In the genomic region with DNA sequence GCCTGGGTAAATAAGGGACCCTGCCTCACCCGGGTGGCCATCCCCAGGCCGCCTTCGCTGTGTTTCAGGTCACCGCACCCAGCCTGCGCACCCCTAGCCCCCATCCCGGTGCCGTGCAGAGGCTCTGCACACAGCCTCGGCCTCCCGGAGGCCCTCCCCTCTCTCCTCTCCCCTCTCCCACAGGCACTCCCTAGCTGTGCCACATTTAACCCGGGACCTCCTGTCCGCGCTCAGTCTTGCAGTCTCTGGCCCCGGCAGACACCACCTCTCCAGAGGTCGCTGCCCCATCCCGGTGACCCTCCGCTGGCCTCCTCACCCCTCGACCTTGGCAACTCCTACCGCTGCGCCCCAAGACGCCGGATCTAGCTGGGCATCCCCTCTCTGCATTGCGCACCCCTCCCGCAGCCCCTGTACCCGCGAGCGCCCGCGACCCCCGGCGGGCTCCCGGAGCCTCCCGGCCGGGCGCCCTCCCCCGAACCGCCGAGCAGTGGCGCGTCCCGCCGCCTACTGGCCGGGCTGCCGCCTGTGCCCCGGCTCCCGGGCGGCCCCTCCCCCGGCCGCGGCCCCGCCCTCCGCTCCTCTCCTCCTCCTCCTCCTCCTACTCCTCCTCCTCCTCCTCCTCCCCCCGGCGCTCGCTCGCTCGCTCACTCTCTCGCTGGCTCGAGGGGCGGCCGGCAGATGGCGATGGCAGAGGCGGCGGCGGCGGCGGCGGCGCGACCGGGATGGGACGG, we compare ENCODE assay signal across 8 cellular contexts. TPM values are rescaled to one million over a fixed set of nuclear protein-coding genes. Genes with fewer than 3 reads are reported as not detected.
A peak's percentile ranks its signal among the peaks of the same experiment; 100 is the strongest.
DNase-seq lines count a peak whose midpoint lies in the region; ATAC-seq and TF ChIP-seq lines count a peak whose summit lies in the region.

A gene (plus strand): TSS at position 647 of the 731 bp plus-strand sequence.

- H3K36me3 ChIP-seq in iPS-20b (ENCODE audit: insufficient read depth, low read depth, low read length) (no peaks in the 10 kb centered on the region), spleen (no peaks in the 10 kb centered on the region)

- BruUV-seq in MCF 10A (replicated peaks; lab: Mats Ljungman, UMichigan): no TSS peak

- peak; percentile 52 for TF ChIP-seq CTCF in MCF 10A (IDR thresholded peaks at IDR 0.05; ENCODE audit: unreplicated experiment)
- peak in 6 of 11 experiments; percentile 7 to 53 (median 42) for TF ChIP-seq CTCF in spleen (IDR thresholded peaks at IDR 0.05 in 8 of 11, conservative IDR thresholded peaks at IDR 0.05 in 3 of 11)

- POLR2A ChIA-PET in MCF 10A (lab: Yijun Ruan, JAX): no interaction called here

- no peak within 1 kb of the TSS for H3K27ac Mint-ChIP-seq in MCF 10A (ENCODE audit: low read depth, unreplicated experiment)

- H3K27me3 Mint-ChIP-seq in MCF 10A (ENCODE audit: insufficient read depth, unreplicated experiment): peaks cover 65% of the 10 kb centered on the region

- CTCF ChIA-PET in MCF 10A (lab: Yijun Ruan, JAX): interaction anchor here (0.6 to 6.0 kb wide), 5 partner anchors 16 to 281 kb away, joined by 3 to 83 read pairs (median 3); no protein-coding TSS in a partner anchor

- H3K4me3 ChIP-seq in iPS-20b (ENCODE audit: low read length) (peak within 1 kb of the TSS; percentile 79), spleen (peak within 1 kb of the TSS in 7 of 8 donors; percentile 10 to 63 (median 23))

- no peak for TF ChIP-seq POLR2A in spleen (IDR thresholded peaks at IDR 0.05)

- peak; percentile 53 for ATAC-seq in GM18909 (IDR thresholded peaks at IDR 0.05; ENCODE audit: poor library complexity, unreplicated experiment)

- H3K9me3 ChIP-seq in iPS-20b (ENCODE audit: insufficient read depth, low read depth, low read length) (no peaks in the 10 kb centered on the region), spleen (peaks cover 0 to 2% (median 0%) of the 10 kb centered on the region in 8 donors)

- peaks cover 5% of the 10 kb centered on the region for H3K4me1 Mint-ChIP-seq in MCF 10A (ENCODE audit: insufficient read depth, unreplicated experiment)

- intact Hi-C loops in MCF 10A (cut with micrococcal nuclease) (loop anchor here (10.0 kb wide), 1 partner anchor 869 kb away; no protein-coding TSS in a partner anchor), spleen (cut with DNase I; ENCODE audit: low total_unique reads) (loop anchor here (10.0 kb wide), 2 partner anchors 219 to 1689 kb away; no protein-coding TSS in a partner anchor)

- H3K27ac ChIP-seq in iPS-20b (ENCODE audit: low read length): no peak within 1 kb of the TSS
- no peak within 1 kb of the TSS for H3K27ac ChIP-seq in spleen

- H3K27me3 ChIP-seq in iPS-20b (ENCODE audit: insufficient read depth, low read length) (peaks cover 69% of the 10 kb centered on the region), spleen (replicated peaks in 1 of 7) (peaks cover 3 to 92% (median 65%) of the 10 kb centered on the region in 7 donors)

- peaks cover 35% of the 10 kb centered on the region for H3K4me1 ChIP-seq in iPS-20b (ENCODE audit: insufficient read depth, low read length)
- H3K4me1 ChIP-seq in spleen: peaks cover 13 to 38% (median 27%) of the 10 kb centered on the region in 6 donors

- 1 to 3% (median 2%) methylated on average over 45 to 71 of the region's 71 CpGs for WGBS in spleen, 5 donors

- H3K9ac ChIP-seq in iPS-20b (ENCODE audit: low read depth, low read length): peak within 1 kb of the TSS; percentile 71; the same call in 1 of the 2 replicates

- peak within 1 kb of the TSS; percentile 50 for H3K4me3 Mint-ChIP-seq in MCF 10A (ENCODE audit: unreplicated experiment)

- H3K36me3 Mint-ChIP-seq in MCF 10A (ENCODE audit: insufficient read depth, unreplicated experiment): no peaks in the 10 kb centered on the region

- peak; percentile 92 for DNase-seq in AG20443 (ENCODE audit: low spot score)
- peak; percentile 70 for DNase-seq in HuH-7.5 (ENCODE audit: low spot score)
- peak; percentile 61 to 76 for DNase-seq in SHP77 (lab: John Stamatoyannopoulos, UW)
- DNase-seq in MCF 10A (ENCODE audit: unreplicated experiment): peak; percentile 77
- peak; percentile 84 for DNase-seq in spleen
- DNase-seq in GM19240 (ENCODE audit: insufficient read length, low spot score): no peak

- H3K9me3 Mint-ChIP-seq in MCF 10A (ENCODE audit: unreplicated experiment): no peaks in the 10 kb centered on the region

RNA-seq across cellular contexts. Expression of the gene that starts here (rescaled TPM):
- total RNA-seq in MCF 10A (2022) (0.26 and 0.69 TPM in 2 replicates), spleen (under 1 TPM in 6 of 7 donors, not detected in 1; 0.03 to 0.26 (median 0.11) TPM)
- polyA plus RNA-seq in spleen: under 1 TPM; 0.02 to 0.13 (median 0.02) TPM

Comparison
In these comparisons a context has a peak if more than half of its experiments do, and no peak if none do; other contexts are left out.
1. Peak in DNase-seq in MCF 10A; RNA of the gene not detected or under 1 TPM.
2. Peak in DNase-seq and H3K4me3 ChIP-seq in spleen; RNA of the gene not detected or under 1 TPM.